14 cellular contexts compared by ENCODE assay signal in the genomic region with DNA sequence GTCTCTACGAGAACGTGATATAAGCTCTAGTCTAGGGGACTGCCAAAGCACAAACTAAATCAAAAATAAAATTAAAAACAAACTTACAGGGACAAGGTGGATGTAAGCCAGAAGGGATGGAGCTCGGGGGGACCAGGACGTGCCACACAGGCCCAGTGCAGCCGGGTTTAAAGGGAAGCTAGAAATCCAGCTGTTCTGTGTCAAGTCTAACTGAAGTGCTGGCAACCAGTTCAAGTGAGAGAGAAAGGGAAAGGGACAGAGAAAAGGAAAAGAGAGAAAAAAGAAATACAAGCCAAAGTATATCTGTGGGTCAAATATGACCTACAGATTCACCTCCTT.
DNase-seq lines count a peak whose midpoint lies in the region; ATAC-seq and TF ChIP-seq lines count a peak whose summit lies in the region.
"Had no signal": no experiment of that assay in that cellular context is flagged by ENCODE, and none has a peak within 500 bp of the region (broad histone marks: within the 10 kb centered on the region; RNA-seq: fewer than 3 reads in every experiment).

No MANE protein-coding gene starts in this region.

- H3K36me3 Mint-ChIP-seq in GM23338 (ENCODE audit: low read depth) (no peaks in the 10 kb centered on the region), Calu3 (ENCODE audit: insufficient read depth, unreplicated experiment) (no peaks in the 10 kb centered on the region)
- H3K36me3 Mint-ChIP-seq in activated T-helper 1 cell treated with anti-CD3 and anti-CD28 coated beads, Interleukin-12 subunit alpha, Interleukin-12 subunit beta, Interleukin-2, Interleukin-4 antibody, amounts not matched to agents 30 ng/mL and 10 ng/mL and 1 ng/mL, durations not matched to agents 14 hours and 24 hours and 36 hours (ENCODE audit: low read depth): peaks cover 50% of the 10 kb centered on the region

- H3K4me3 Mint-ChIP-seq in GM23338 (no peak overlapping the region), Calu3 (ENCODE audit: low read depth, unreplicated experiment) (no peak overlapping the region)
- peak overlapping the region; percentile 41 for H3K4me3 Mint-ChIP-seq in activated T-helper 1 cell treated with anti-CD3 and anti-CD28 coated beads, Interleukin-12 subunit alpha, Interleukin-12 subunit beta, Interleukin-2, Interleukin-4 antibody, amounts not matched to agents 30 ng/mL and 10 ng/mL and 1 ng/mL, durations not matched to agents 14 hours and 24 hours and 36 hours

- H3K27ac Mint-ChIP-seq in GM23338 (peak overlapping the region; percentile 53; the same call in 1 of the 2 replicates), Calu3 (ENCODE audit: unreplicated experiment) (no peak overlapping the region)
- H3K27ac Mint-ChIP-seq in activated T-helper 1 cell treated with anti-CD3 and anti-CD28 coated beads, Interleukin-12 subunit alpha, Interleukin-12 subunit beta, Interleukin-2, Interleukin-4 antibody, amounts not matched to agents 30 ng/mL and 10 ng/mL and 1 ng/mL, durations not matched to agents 14 hours and 24 hours and 36 hours: peak overlapping the region; percentile 94

- CTCF ChIA-PET in PC-9 (lab: Charles Lee): no interaction called here
- CTCF ChIA-PET in Calu3 (lab: Charles Lee): interaction anchor here (0.6 kb wide), 1 partner anchor 63 kb away, joined by 3 read pairs; the partner anchor contains the start of gene CHSY1

- DNase-seq in GM23338 (ENCODE audit: low spot score): no peak
- DNase-seq in activated T-helper 1 cell treated with anti-CD3 and anti-CD28 coated beads, Interleukin-12 subunit alpha, Interleukin-12 subunit beta, Interleukin-2, Interleukin-4 antibody, amounts not matched to agents 30 ng/mL and 10 ng/mL and 1 ng/mL, durations not matched to agents 14 hours and 24 hours and 36 hours (ENCODE audit: low spot score): no peak
- DNase-seq in Right ventricle myocardium superior: no peak
- DNase-seq in skeletal muscle cell (ENCODE audit: low read depth): no peak
- DNase-seq in PC-9: no peak
- DNase-seq in amniotic stem cell (lab: John Stamatoyannopoulos, UW): no peak
- no peak for DNase-seq in Calu3
- DNase-seq in DMS153 treated with DMSO at 0.1 percent for 48 hours (lab: John Stamatoyannopoulos, UW; ENCODE audit: unreplicated experiment): no peak
- DNase-seq: activated CD8-positive, alpha-beta memory T cell treated with anti-CD3 and anti-CD28 coated beads, Interleukin-2, amount 50 U/mL, for 4 hours; DND-41; foreskin melanocyte; MV-4-11; pancreas had no signal

- H3K27ac ChIP-seq in GM23338 (ENCODE audit: low read depth) (0 out of 2 replicates have a peak overlapping the region, but pooled peaks have one; percentile 0), PC-9 (no peak overlapping the region)

- no peaks in the 10 kb centered on the region for H3K9me3 Mint-ChIP-seq in GM23338
- H3K9me3 Mint-ChIP-seq in activated T-helper 1 cell treated with anti-CD3 and anti-CD28 coated beads, Interleukin-12 subunit alpha, Interleukin-12 subunit beta, Interleukin-2, Interleukin-4 antibody, amounts not matched to agents 30 ng/mL and 10 ng/mL and 1 ng/mL, durations not matched to agents 14 hours and 24 hours and 36 hours: no peaks in the 10 kb centered on the region
- H3K9me3 Mint-ChIP-seq in Calu3 (ENCODE audit: low read depth, unreplicated experiment): no peaks in the 10 kb centered on the region

- H3K9me2 ChIP-seq in GM23338 (ENCODE audit: insufficient read depth): no peaks in the 10 kb centered on the region
- no peaks in the 10 kb centered on the region for H3K9me2 ChIP-seq in PC-9 (ENCODE audit: insufficient read depth)

- ATAC-seq in GM23338 (no peak; the same call in 2 of the 3 replicates), Right ventricle myocardium superior (ENCODE audit: poor library complexity) (peak; percentile 46)
- ATAC-seq: Panc1 had no signal

- H3K27me3 Mint-ChIP-seq in GM23338 (ENCODE audit: insufficient read depth, low read depth, poor library complexity) (peaks cover 7% of the 10 kb centered on the region), Calu3 (ENCODE audit: unreplicated experiment) (no peaks in the 10 kb centered on the region)
- no peaks in the 10 kb centered on the region for H3K27me3 Mint-ChIP-seq in activated T-helper 1 cell treated with anti-CD3 and anti-CD28 coated beads, Interleukin-12 subunit alpha, Interleukin-12 subunit beta, Interleukin-2, Interleukin-4 antibody, amounts not matched to agents 30 ng/mL and 10 ng/mL and 1 ng/mL, durations not matched to agents 14 hours and 24 hours and 36 hours (ENCODE audit: insufficient read depth)

- H4K20me1 ChIP-seq in GM23338 (replicated peaks; ENCODE audit: insufficient read depth) (peaks cover 36% of the 10 kb centered on the region), PC-9 (ENCODE audit: insufficient read depth) (peaks cover 14% of the 10 kb centered on the region)

- intact Hi-C loops in activated T-helper 1 cell treated with anti-CD3 and anti-CD28 coated beads, Interleukin-12 subunit alpha, Interleukin-12 subunit beta, Interleukin-2, Interleukin-4 antibody, amounts not matched to agents 30 ng/mL and 10 ng/mL and 1 ng/mL, durations not matched to agents 14 hours and 24 hours and 36 hours (cut with micrococcal nuclease): loop anchor here (5.0 kb wide), 1 partner anchor 97 kb away; no protein-coding TSS in a partner anchor
- intact Hi-C loops in Right ventricle myocardium superior (cut with DNase I): no loop called here
- intact Hi-C loops in PC-9 (cut with micrococcal nuclease; ENCODE audit: unreplicated experiment): no loop called here
- intact Hi-C loops in Calu3 (cut with micrococcal nuclease; ENCODE audit: unreplicated experiment): no loop called here

- H3K27me3 ChIP-seq in GM23338 (ENCODE audit: insufficient read depth) (no peaks in the 10 kb centered on the region), PC-9 (ENCODE audit: insufficient read depth, low read depth) (no peaks in the 10 kb centered on the region)
- H3K27me3 ChIP-seq: pancreas had no signal

- H3K79me2 ChIP-seq in GM23338 (replicated peaks; ENCODE audit: insufficient read depth) (peaks cover 99% of the 10 kb centered on the region), PC-9 (ENCODE audit: low read depth) (0 out of 2 replicates have a peak, but pooled peaks cover 14% of the 10 kb centered on the region)

- H3K4me3 ChIP-seq in GM23338 (no peak overlapping the region), skeletal muscle cell (ENCODE audit: low read depth, low read length) (peak overlapping the region; percentile 12), PC-9 (no peak overlapping the region)

- H3K4me2 ChIP-seq in GM23338: peak overlapping the region; percentile 55; the same call in 1 of the 2 replicates
- no peak overlapping the region for H3K4me2 ChIP-seq in PC-9

- H3K4me1 ChIP-seq in GM23338 (ENCODE audit: insufficient read depth) (peaks cover 44% of the 10 kb centered on the region), PC-9 (replicated peaks; ENCODE audit: insufficient read depth) (no peaks in the 10 kb centered on the region)

- H3K9me3 ChIP-seq in PC-9 (ENCODE audit: insufficient read depth, low read depth): no peaks in the 10 kb centered on the region
- H3K9me3 ChIP-seq: pancreas had no signal

- POLR2A ChIA-PET in PC-9 (lab: Charles Lee; ENCODE audit: unreplicated experiment): no interaction called here

- TF ChIP-seq CTCF in GM23338 (conservative IDR thresholded peaks at IDR 0.05; ENCODE audit: low read depth in 2 of 2): no peak
- no peak for TF ChIP-seq CTCF in PC-9 (conservative IDR thresholded peaks at IDR 0.05)
- no peak for TF ChIP-seq CTCF in Calu3 (IDR thresholded peaks at IDR 0.05; ENCODE audit: unreplicated experiment)

- no TSS peak for BruUV-seq in PC-9 (replicated peaks; lab: Mats Ljungman, UMichigan)
- no TSS peak for BruUV-seq in Calu3 (replicated peaks; lab: Mats Ljungman, UMichigan)

- H3K4me1 Mint-ChIP-seq in GM23338 (peaks cover 62% of the 10 kb centered on the region), Calu3 (ENCODE audit: low read depth, unreplicated experiment) (peaks cover 10% of the 10 kb centered on the region)
- peaks cover 89% of the 10 kb centered on the region for H3K4me1 Mint-ChIP-seq in activated T-helper 1 cell treated with anti-CD3 and anti-CD28 coated beads, Interleukin-12 subunit alpha, Interleukin-12 subunit beta, Interleukin-2, Interleukin-4 antibody, amounts not matched to agents 30 ng/mL and 10 ng/mL and 1 ng/mL, durations not matched to agents 14 hours and 24 hours and 36 hours (ENCODE audit: low read depth)

- H3K36me3 ChIP-seq in GM23338 (ENCODE audit: insufficient read depth): no peaks in the 10 kb centered on the region
- no peaks in the 10 kb centered on the region for H3K36me3 ChIP-seq in PC-9 (ENCODE audit: low read depth)
- H3K36me3 ChIP-seq: pancreas had no signal

- H2AFZ ChIP-seq in GM23338 (no peak overlapping the region), PC-9 (no peak overlapping the region)

- no peaks in the 10 kb centered on the region; the same call in 1 of the 2 replicates for H3F3A ChIP-seq in GM23338 (replicated peaks; ENCODE audit: low read depth)
- H3F3A ChIP-seq in PC-9 (ENCODE audit: insufficient read depth, low read depth): no peaks in the 10 kb centered on the region; the same call in 1 of the 2 replicates
